Comparison of ENCODE assay signal across 8 cellular contexts in genomic region chr5:10762178-10762775, GRCh38. TPM values are rescaled to one million over a fixed set of nuclear protein-coding genes. Genes with fewer than 3 reads are reported as not detected.
A peak's percentile ranks its signal among the peaks of the same experiment; 100 is the strongest.
DNase-seq lines count a peak whose midpoint lies in the region; ATAC-seq and TF ChIP-seq lines count a peak whose summit lies in the region.

No MANE protein-coding gene starts in this region.

- no peak overlapping the region for H3K4me3 ChIP-seq in mesendoderm (ENCODE audit: low read length)
- H3K4me3 ChIP-seq in upper lobe of right lung: peak overlapping the region; percentile 69

- CTCF ChIA-PET in MCF 10A (lab: Yijun Ruan, JAX): no interaction called here

- POLR2A ChIA-PET in MCF 10A (lab: Yijun Ruan, JAX): no interaction called here

- H3K9me3 Mint-ChIP-seq in activated T-cell treated with anti-CD3 and anti-CD28 coated beads, Interleukin-2, amount 50 U/mL, for 4 hours: no peaks in the 10 kb centered on the region
- no peaks in the 10 kb centered on the region for H3K9me3 Mint-ChIP-seq in MCF 10A (ENCODE audit: unreplicated experiment)

- H3K27ac ChIP-seq in mesendoderm (ENCODE audit: low read depth, low read length) (no peak overlapping the region), upper lobe of right lung (peak overlapping the region; percentile 94)

- no peak for DNase-seq in activated T-cell treated with anti-CD3 and anti-CD28 coated beads, Interleukin-2, amount 50 U/mL, for 4 hours
- DNase-seq in activated T-cell treated with anti-CD3 and anti-CD28 coated beads, Interleukin-2, amount 50 U/mL, for 1 hour: no peak
- DNase-seq in MCF 10A (ENCODE audit: unreplicated experiment) (no peak), mesendoderm (peak; percentile 4), upper lobe of right lung (peak; percentile 73), NCI-H510A treated with DMSO at 0.1 percent for 48 hours (lab: John Stamatoyannopoulos, UW) (no peak)
- DNase-seq in effector CD4-positive, alpha-beta T cell: no peak

- H4K5ac ChIP-seq in mesendoderm (ENCODE audit: low read length): no peak overlapping the region

- H3K79me1 ChIP-seq in mesendoderm (ENCODE audit: low read length): peaks cover 5% of the 10 kb centered on the region

- no peak overlapping the region for H3K9ac ChIP-seq in mesendoderm (ENCODE audit: low read length)

- peak overlapping the region; percentile 75 for H3K4me3 Mint-ChIP-seq in activated T-cell treated with anti-CD3 and anti-CD28 coated beads, Interleukin-2, amount 50 U/mL, for 4 hours
- peak overlapping the region; percentile 81 for H3K4me3 Mint-ChIP-seq in MCF 10A (ENCODE audit: unreplicated experiment)

- ATAC-seq in activated T-cell treated with anti-CD3 and anti-CD28 coated beads, Interleukin-2, amount 50 U/mL, for 4 hours: no peak
- ATAC-seq in upper lobe of right lung (peak; percentile 4), GM18868 (IDR thresholded peaks at IDR 0.05; ENCODE audit: unreplicated experiment) (no peak)

- H3K4me1 Mint-ChIP-seq in activated T-cell treated with anti-CD3 and anti-CD28 coated beads, Interleukin-2, amount 50 U/mL, for 4 hours (ENCODE audit: low read depth): peaks cover 43% of the 10 kb centered on the region
- peaks cover 5% of the 10 kb centered on the region for H3K4me1 Mint-ChIP-seq in MCF 10A (ENCODE audit: insufficient read depth, unreplicated experiment)

- no peak overlapping the region for H2BK15ac ChIP-seq in mesendoderm (replicated peaks; ENCODE audit: low read depth)

- H4K8ac ChIP-seq in mesendoderm (ENCODE audit: low read depth, low read length): no peak overlapping the region

- no peak overlapping the region for H3K4me2 ChIP-seq in mesendoderm (ENCODE audit: low read length)

- H3K27me3 ChIP-seq in mesendoderm (ENCODE audit: insufficient read depth, low read length, poor library complexity) (no peaks in the 10 kb centered on the region), upper lobe of right lung (no peaks in the 10 kb centered on the region)

- no peak overlapping the region for H2BK5ac ChIP-seq in mesendoderm (ENCODE audit: low read length)

- H3K9me3 ChIP-seq in upper lobe of right lung: no peaks in the 10 kb centered on the region

- H3K36me3 ChIP-seq in mesendoderm (ENCODE audit: control insufficient read depth, insufficient read depth, low read length): no peaks in the 10 kb centered on the region
- H3K36me3 ChIP-seq in upper lobe of right lung: no peaks in the 10 kb centered on the region

- intact Hi-C loops in MCF 10A (cut with micrococcal nuclease) (no loop called here), upper lobe of right lung (cut with DNase I) (no loop called here)

- H3K18ac ChIP-seq in mesendoderm (ENCODE audit: low read length): no peak overlapping the region

- no peak overlapping the region for H3K27ac Mint-ChIP-seq in MCF 10A (ENCODE audit: low read depth, unreplicated experiment)

- H3K36me3 Mint-ChIP-seq in activated T-cell treated with anti-CD3 and anti-CD28 coated beads, Interleukin-2, amount 50 U/mL, for 4 hours (ENCODE audit: insufficient read depth): no peaks in the 10 kb centered on the region
- peaks cover 18% of the 10 kb centered on the region for H3K36me3 Mint-ChIP-seq in MCF 10A (ENCODE audit: insufficient read depth, unreplicated experiment)

- H3K23ac ChIP-seq in mesendoderm (ENCODE audit: low read length): no peak overlapping the region

- WGBS in mesendoderm (ENCODE audit: extremely low coverage, insufficient coverage, low lambda C conversion rate): no CpG with 5 or more reads among the region's 11 CpGs

- H3K4me1 ChIP-seq in mesendoderm (ENCODE audit: control insufficient read depth, low read depth, low read length) (peaks cover 5% of the 10 kb centered on the region), upper lobe of right lung (peaks cover 32% of the 10 kb centered on the region)

- H3K79me2 ChIP-seq in mesendoderm (ENCODE audit: control insufficient read depth, insufficient read depth, low read length): no peaks in the 10 kb centered on the region

- no peak overlapping the region for H2BK120ac ChIP-seq in mesendoderm (ENCODE audit: low read depth, low read length)

- TF ChIP-seq CTCF in MCF 10A (IDR thresholded peaks at IDR 0.05; ENCODE audit: unreplicated experiment): no peak
- TF ChIP-seq CTCF in upper lobe of right lung (IDR thresholded peaks at IDR 0.05): no peak

- BruUV-seq in MCF 10A (replicated peaks; lab: Mats Ljungman, UMichigan): no TSS peak

- peak overlapping the region; percentile 93 for H3K56ac ChIP-seq in mesendoderm (ENCODE audit: low read length)

- H2AK5ac ChIP-seq in mesendoderm (ENCODE audit: low read length): peak overlapping the region; percentile 14

- H3K4ac ChIP-seq in mesendoderm (ENCODE audit: low read depth, low read length): no peak overlapping the region

- no peaks in the 10 kb centered on the region for H3K27me3 Mint-ChIP-seq in activated T-cell treated with anti-CD3 and anti-CD28 coated beads, Interleukin-2, amount 50 U/mL, for 4 hours (ENCODE audit: low read depth)
- H3K27me3 Mint-ChIP-seq in MCF 10A (ENCODE audit: insufficient read depth, unreplicated experiment): no peaks in the 10 kb centered on the region

RNA-seq across cellular contexts. Expression of gene DAP, which starts 1.2 kb away (rescaled TPM):
- 10 to 100 TPM; 40.2 to 46.1 (median 42.7) TPM for total RNA-seq in activated T-cell treated with anti-CD3 and anti-CD28 coated beads, Interleukin-2, amount 50 U/mL, for 4 hours
- 114 and 123 TPM in 2 replicates for total RNA-seq in MCF 10A (2022)
- polyA plus RNA-seq in mesendoderm (2013, experiment 1 of 2): 41.4 TPM
- 42.1 TPM for polyA plus RNA-seq in mesendoderm (2013, experiment 2 of 2)
- 105 TPM for total RNA-seq in upper lobe of right lung

Comparison
In these comparisons a context has a peak if more than half of its experiments do, and no peak if none do; other contexts are left out.
1. DNase-seq: peak in mesendoderm (single experiment) and upper lobe of right lung (single experiment); none in activated T-cell treated with anti-CD3 and anti-CD28 coated beads, Interleukin-2, amount 50 U/mL, for 4 hours (single experiment), activated T-cell treated with anti-CD3 and anti-CD28 coated beads, Interleukin-2, amount 50 U/mL, for 1 hour (single experiment), MCF 10A (single experiment), NCI-H510A treated with DMSO at 0.1 percent for 48 hours (single experiment) and effector CD4-positive, alpha-beta T cell (single experiment).